Comparison of ENCODE assay signal across 22 cellular contexts in genomic region chr21:45433301-45433700, GRCh38. TPM values are rescaled to one million over a fixed set of nuclear protein-coding genes. Genes with fewer than 3 reads are reported as not detected.
A peak's percentile ranks its signal among the peaks of the same experiment; 100 is the strongest.
DNase-seq lines count a peak whose midpoint lies in the region; ATAC-seq, FAIRE-seq and TF ChIP-seq lines count a peak whose summit lies in the region.
"Had no signal": no experiment of that assay in that cellular context is flagged by ENCODE, and none has a peak within 500 bp of the region (broad histone marks: within the 10 kb centered on the region; RNA-seq: fewer than 3 reads in every experiment).

No MANE protein-coding gene starts in this region.

- H3K36me3 ChIP-seq in HepG2 (replicated peaks in 1 of 2; ENCODE audit: control insufficient read depth in 1 of 2, insufficient read depth in 2 of 2, low read length in 2 of 2) (peaks cover 6 to 9% of the 10 kb centered on the region in 2 experiments; a peak in 3 of 5 replicates), right lobe of liver (no peaks in the 10 kb centered on the region), endothelial cell of umbilical vein (ENCODE audit: control insufficient read depth in 2 of 2, extremely low read depth in 1 of 2, insufficient read depth in 2 of 2, low read length in 2 of 2) (no peaks in the 10 kb centered on the region), trophoblast cell (ENCODE audit: control insufficient read depth in 1 of 2, insufficient read depth in 2 of 2, low read length in 2 of 2) (peaks cover 12 to 17% of the 10 kb centered on the region in 2 experiments), stomach (no peaks in the 10 kb centered on the region)
- H3K36me3 ChIP-seq: WERI-Rb-1 had no signal

- intact Hi-C loops in HepG2 (cut with micrococcal nuclease; ENCODE audit: unreplicated experiment) = loop anchor here (2.0 kb wide), 1 partner anchor 26 kb away; no protein-coding TSS in a partner anchor
- intact Hi-C loops in right lobe of liver (cut with DNase I) = no loop called here
- intact Hi-C loops in endothelial cell of umbilical vein (cut with micrococcal nuclease) = loop anchor here (5.0 kb wide), 1 partner anchor 36 kb away; no protein-coding TSS in a partner anchor
- intact Hi-C loops in activated CD4-positive, alpha-beta T cell treated with anti-CD3 and anti-CD28 coated beads for 36 hours (cut with DNase I, micrococcal nuclease) = no loop called here
- intact Hi-C loops in stomach (cut with DNase I; ENCODE audit: low total_unique reads) = no loop called here

- peaks cover 72% of the 10 kb centered on the region for H3K4me1 ChIP-seq in HepG2 (ENCODE audit: insufficient read depth, low read length)
- peaks cover 0 to under 1% (median 0%) of the 10 kb centered on the region in 4 donors for H3K4me1 ChIP-seq in right lobe of liver
- peaks cover 18% of the 10 kb centered on the region for H3K4me1 ChIP-seq in endothelial cell of umbilical vein (ENCODE audit: control insufficient read depth, extremely low read depth, insufficient read depth, low read length)
- peaks cover 31 to 37% of the 10 kb centered on the region in 2 experiments for H3K4me1 ChIP-seq in trophoblast cell (ENCODE audit: control insufficient read depth in 1 of 2, insufficient read depth in 2 of 2, low read length in 2 of 2)
- peaks cover 9 to 23% (median 16%) of the 10 kb centered on the region in 4 donors for H3K4me1 ChIP-seq in stomach

- H3K14ac ChIP-seq in trophoblast cell (ENCODE audit: low read length) = no peak overlapping the region

- no peak for TF ChIP-seq EP300 in HepG2 (IDR thresholded peaks at IDR 0.05; ENCODE audit: low read depth in 2 of 2, low read length in 2 of 2)
- no peak for TF ChIP-seq EP300 in HepG2 (CRISPR knock-in tag; IDR thresholded peaks at IDR 0.05; ENCODE audit: borderline replicate concordance)
- no peak for TF ChIP-seq EP300 in stomach (IDR thresholded peaks at IDR 0.05)

- H2BK5ac ChIP-seq in trophoblast cell (ENCODE audit: low read depth, low read length, poor library complexity) = no peak overlapping the region

- H3K27ac Mint-ChIP-seq in activated CD4-positive, alpha-beta T cell treated with anti-CD3 and anti-CD28 coated beads for 36 hours = no peak overlapping the region
- H3K27ac Mint-ChIP-seq: activated CD4-positive, alpha-beta memory T cell treated with anti-CD3 and anti-CD28 coated beads, Interleukin-2, amount 10 ng/mL, durations not matched to agents 7 days and 5 days; activated naive CD4-positive, alpha-beta T cell treated with anti-CD3 and anti-CD28 coated beads, Interleukin-2, amount 50 U/mL, for 72 hours; CD8-positive, alpha-beta T cell; T-helper 1 cell treated with Interleukin-12 subunit alpha and Interleukin-12 subunit beta and Interleukin-4 antibody, amounts not matched to agents 30 μg/mL and 1 μg/mL, for 36 hours had no signal

- POLR2A ChIA-PET in HepG2 (lab: Yijun Ruan, JAX) = interaction anchor here (0.6 to 1.2 kb wide), 4 partner anchors 10 to 124 kb away, joined by 3 to 5 read pairs (median 4); no protein-coding TSS in a partner anchor
- POLR2A ChIA-PET in endothelial cell of umbilical vein (lab: Charles Lee) = no interaction called here
- POLR2A ChIA-PET in activated CD4-positive, alpha-beta T cell treated with anti-CD3 and anti-CD28 coated beads for 36 hours (lab: Charles Lee) = no interaction called here

- ATAC-seq in HepG2 (no peak), right lobe of liver (no peak)
- no peak for ATAC-seq in activated CD4-positive, alpha-beta T cell treated with anti-CD3 and anti-CD28 coated beads for 36 hours
- ATAC-seq: activated naive CD4-positive, alpha-beta T cell treated with anti-CD3 and anti-CD28 coated beads, Interleukin-2, amount 50 U/mL, for 72 hours; activated T-cell treated with anti-CD3 and anti-CD28 coated beads, Interleukin-2, amount 50 U/mL, for 4 hours; CD8-positive, alpha-beta T cell had no signal

- in situ Hi-C loops in HepG2 (cut with HindIII; ENCODE audit: extremely low pct_ligation_motif_present, low pct_unique_long_range_greater_than_20kb) = no loop called here

- peak overlapping the region; percentile 34 for H3K27ac ChIP-seq in HepG2 (ENCODE audit: extremely low read length, insufficient read depth, low read length)
- H3K27ac ChIP-seq in right lobe of liver = no peak overlapping the region
- H3K27ac ChIP-seq in endothelial cell of umbilical vein (ENCODE audit: insufficient read depth, low read depth, low read length) = peak overlapping the region; percentile 53
- H3K27ac ChIP-seq in trophoblast cell (ENCODE audit: low read depth, low read length) = no peak overlapping the region
- H3K27ac ChIP-seq in stomach = peak overlapping the region in 2 of 5 donors; percentile 26 to 70
- H3K27ac ChIP-seq: WERI-Rb-1 had no signal

- H3K9me3 ChIP-seq in HepG2 (ENCODE audit: low read length) (no peaks in the 10 kb centered on the region), right lobe of liver (no peaks in the 10 kb centered on the region), endothelial cell of umbilical vein (replicated peaks; ENCODE audit: control insufficient read depth, insufficient read depth, low read length) (no peaks in the 10 kb centered on the region), trophoblast cell (ENCODE audit: insufficient read depth, low read depth, low read length) (peaks cover 2% of the 10 kb centered on the region), stomach (no peaks in the 10 kb centered on the region)

- H3K9ac ChIP-seq in HepG2 (ENCODE audit: insufficient read depth, low read depth, low read length) (no peak overlapping the region; the same call in 1 of the 2 replicates), endothelial cell of umbilical vein (replicated peaks; ENCODE audit: extremely low read depth, insufficient read depth, low read length) (no peak overlapping the region), trophoblast cell (ENCODE audit: low read length) (no peak overlapping the region)

- H3K4me3 ChIP-seq in HepG2 (replicated peaks in 1 of 3; ENCODE audit: insufficient read depth in 1 of 3, low read depth in 2 of 3, low read length in 3 of 3) = no peak overlapping the region
- no peak overlapping the region for H3K4me3 ChIP-seq in right lobe of liver
- H3K4me3 ChIP-seq in endothelial cell of umbilical vein (replicated peaks in 1 of 3; ENCODE audit: insufficient read depth in 1 of 3, low read depth in 1 of 3, low read length in 3 of 3) = no peak overlapping the region
- no peak overlapping the region for H3K4me3 ChIP-seq in trophoblast cell (ENCODE audit: low read depth, low read length)
- no peak overlapping the region for H3K4me3 ChIP-seq in stomach

- H4K20me1 ChIP-seq in HepG2 (ENCODE audit: insufficient read depth, low read length) = peaks cover 21% of the 10 kb centered on the region; the same call in 1 of the 2 replicates
- H4K20me1 ChIP-seq in endothelial cell of umbilical vein (replicated peaks; ENCODE audit: control insufficient read depth, extremely low read depth, insufficient read depth, low read length) = no peaks in the 10 kb centered on the region

- H3K36me3 Mint-ChIP-seq in activated CD4-positive, alpha-beta T cell treated with anti-CD3 and anti-CD28 coated beads for 36 hours (ENCODE audit: low read depth) = no peaks in the 10 kb centered on the region
- H3K36me3 Mint-ChIP-seq: activated naive CD4-positive, alpha-beta T cell treated with anti-CD3 and anti-CD28 coated beads, Interleukin-2, amount 50 U/mL, for 72 hours; CD8-positive, alpha-beta T cell had no signal

- WGBS in HepG2 (ENCODE audit: low lambda C conversion rate) = 78% methylated on average over 6 of the region's 8 CpGs
- 71% methylated on average over 3 of the region's 8 CpGs for WGBS in right lobe of liver (ENCODE audit: insufficient coverage, low coverage, low lambda C conversion rate, missing lambda C conversion rate)
- no CpG with 5 or more reads among the region's 8 CpGs for WGBS in trophoblast cell (ENCODE audit: extremely low coverage, insufficient coverage, insufficient read length)
- 67 to 82% (median 81%) methylated on average over 3 to 8 of the region's 8 CpGs for WGBS in stomach, 5 donors

- H3K9me1 ChIP-seq in endothelial cell of umbilical vein (replicated peaks; ENCODE audit: control insufficient read depth, extremely low read depth, insufficient read depth, low read length) = no peaks in the 10 kb centered on the region

- CTCF ChIA-PET in HepG2 (lab: Yijun Ruan, JAX; ENCODE audit: low intra/inter-chr PET ratio, low total read pairs) = no interaction called here
- CTCF ChIA-PET in endothelial cell of umbilical vein (lab: Charles Lee) = interaction anchor here (1.2 to 1.5 kb wide), 2 partner anchors 27 to 124 kb away, joined by 3 to 4 read pairs; no protein-coding TSS in a partner anchor
- CTCF ChIA-PET in activated CD4-positive, alpha-beta T cell treated with anti-CD3 and anti-CD28 coated beads for 36 hours (lab: Charles Lee) = no interaction called here

- no peak for TF ChIP-seq RAD21 in HepG2 (CRISPR knock-in tag; IDR thresholded peaks at IDR 0.05)

- H3K27me3 Mint-ChIP-seq in activated CD4-positive, alpha-beta T cell treated with anti-CD3 and anti-CD28 coated beads for 36 hours = no peaks in the 10 kb centered on the region
- H3K27me3 Mint-ChIP-seq: activated CD4-positive, alpha-beta memory T cell treated with anti-CD3 and anti-CD28 coated beads, Interleukin-2, amount 10 ng/mL, durations not matched to agents 7 days and 5 days had no signal

- H3K27me3 ChIP-seq in HepG2 (ENCODE audit: control insufficient read depth in 1 of 2, insufficient read depth in 2 of 2, low read length in 2 of 2) = no peaks in the 10 kb centered on the region
- no peaks in the 10 kb centered on the region for H3K27me3 ChIP-seq in right lobe of liver
- H3K27me3 ChIP-seq in endothelial cell of umbilical vein (ENCODE audit: control insufficient read depth in 2 of 2, insufficient read depth in 2 of 2, low read length in 2 of 2) = no peaks in the 10 kb centered on the region
- no peaks in the 10 kb centered on the region for H3K27me3 ChIP-seq in trophoblast cell (ENCODE audit: insufficient read depth, low read length)
- H3K27me3 ChIP-seq in stomach = peaks cover 0 to 52% (median 0%) of the 10 kb centered on the region in 3 donors

- TF ChIP-seq POLR2A in HepG2 (IDR thresholded peaks at IDR 0.05; ENCODE audit: insufficient read depth in 1 of 2, low read depth in 2 of 2, low read length in 2 of 2) (no peak), right lobe of liver (IDR thresholded peaks at IDR 0.05) (no peak), endothelial cell of umbilical vein (IDR thresholded peaks at IDR 0.05; ENCODE audit: low read depth, low read length) (no peak), stomach (IDR thresholded peaks at IDR 0.05) (no peak)

- no peak overlapping the region for H2AFZ ChIP-seq in HepG2 (ENCODE audit: low read length)
- no peak overlapping the region for H2AFZ ChIP-seq in endothelial cell of umbilical vein (ENCODE audit: low read depth, low read length)
- H2AFZ ChIP-seq in trophoblast cell (ENCODE audit: insufficient read depth, low read length, poor library complexity) = no peak overlapping the region

- no peak overlapping the region for H2BK12ac ChIP-seq in trophoblast cell (ENCODE audit: low read length)

- H3K4me3 Mint-ChIP-seq in activated CD4-positive, alpha-beta T cell treated with anti-CD3 and anti-CD28 coated beads for 36 hours = no peak overlapping the region
- H3K4me3 Mint-ChIP-seq: activated CD4-positive, alpha-beta memory T cell treated with anti-CD3 and anti-CD28 coated beads, Interleukin-2, amount 10 ng/mL, durations not matched to agents 7 days and 5 days; activated T-cell treated with anti-CD3 and anti-CD28 coated beads, Interleukin-2, amount 50 U/mL, for 4 hours; CD8-positive, alpha-beta T cell; T-helper 1 cell treated with Interleukin-12 subunit alpha and Interleukin-12 subunit beta and Interleukin-4 antibody, amounts not matched to agents 30 μg/mL and 1 μg/mL, for 36 hours had no signal

- H2AK5ac ChIP-seq in trophoblast cell (ENCODE audit: low read length) = no peak overlapping the region

- dilution Hi-C loops in endothelial cell of umbilical vein (cut with MboI; ENCODE audit: extremely low pct_ligation_motif_present, low sequenced_read_pairs) = no loop called here

- H3K9me3 Mint-ChIP-seq in activated CD4-positive, alpha-beta T cell treated with anti-CD3 and anti-CD28 coated beads for 36 hours (ENCODE audit: low read depth) = no peaks in the 10 kb centered on the region
- H3K9me3 Mint-ChIP-seq: activated CD4-positive, alpha-beta memory T cell treated with anti-CD3 and anti-CD28 coated beads, Interleukin-2, amount 10 ng/mL, durations not matched to agents 7 days and 5 days; activated naive CD4-positive, alpha-beta T cell treated with anti-CD3 and anti-CD28 coated beads, Interleukin-2, amount 50 U/mL, for 72 hours; activated T-cell treated with anti-CD3 and anti-CD28 coated beads, Interleukin-2, amount 50 U/mL, for 4 hours; CD8-positive, alpha-beta T cell; T-helper 1 cell treated with Interleukin-12 subunit alpha and Interleukin-12 subunit beta and Interleukin-4 antibody, amounts not matched to agents 30 μg/mL and 1 μg/mL, for 36 hours had no signal

- no peak overlapping the region for H4K12ac ChIP-seq in trophoblast cell (ENCODE audit: low read depth, low read length)

- H4K8ac ChIP-seq in trophoblast cell (ENCODE audit: low read depth, low read length) = no peak overlapping the region

- no peak for TF ChIP-seq CTCF in HepG2 (CRISPR knock-in tag; IDR thresholded peaks at IDR 0.05)
- TF ChIP-seq CTCF in right lobe of liver (IDR thresholded peaks at IDR 0.05) = no peak
- no peak for TF ChIP-seq CTCF in endothelial cell of umbilical vein (IDR thresholded peaks at IDR 0.05; ENCODE audit: extremely low read depth in 1 of 2, insufficient read depth in 1 of 2, low read depth in 1 of 2, low read length in 2 of 2)
- TF ChIP-seq CTCF in stomach (IDR thresholded peaks at IDR 0.05) = no peak

- no peak overlapping the region for H3K18ac ChIP-seq in trophoblast cell (ENCODE audit: low read length)

- FAIRE-seq in HepG2 (lab: Jason Lieb, UNC) (no peak), endothelial cell of umbilical vein (lab: Jason Lieb, UNC) (no peak)

- no peak overlapping the region for H4K91ac ChIP-seq in trophoblast cell (ENCODE audit: low read depth, low read length)

- H3K4me2 ChIP-seq in HepG2 (ENCODE audit: low read depth, low read length) (peak overlapping the region; percentile 51), endothelial cell of umbilical vein (ENCODE audit: insufficient read depth, low read length) (no peak overlapping the region), trophoblast cell (ENCODE audit: low read length) (no peak overlapping the region)

- BruUV-seq in HepG2 (replicated peaks; lab: Mats Ljungman, UMichigan) (no TSS peak), endothelial cell of umbilical vein (replicated peaks; lab: Mats Ljungman, UMichigan) (no TSS peak)

- H3K4ac ChIP-seq in trophoblast cell (ENCODE audit: low read depth, low read length) = peak overlapping the region; percentile 37

- H3K23ac ChIP-seq in trophoblast cell (ENCODE audit: low read length) = no peak overlapping the region

- peaks cover 32% of the 10 kb centered on the region for H3K79me1 ChIP-seq in trophoblast cell (ENCODE audit: low read length)

- no peak overlapping the region for H2BK120ac ChIP-seq in trophoblast cell (ENCODE audit: insufficient read depth, low read length, poor library complexity)

- no peak for DNase-seq in HepG2 (ENCODE audit: low spot score)
- DNase-seq in right lobe of liver = no peak
- DNase-seq in endothelial cell of umbilical vein (ENCODE audit: low read depth, low spot score) = no peak
- DNase-seq in trophoblast cell = no peak
- DNase-seq in NCI-H748 treated with DMSO at 0.1 percent for 48 hours (lab: John Stamatoyannopoulos, UW) = no peak
- no peak for DNase-seq in activated CD4-positive, alpha-beta T cell treated with anti-CD3 and anti-CD28 coated beads for 36 hours
- DNase-seq in stomach = no peak
- DNase-seq in AG08395 (ENCODE audit: low spot score) = no peak
- DNase-seq: activated CD4-positive, alpha-beta memory T cell treated with anti-CD3 and anti-CD28 coated beads, Interleukin-2, amount 10 ng/mL, durations not matched to agents 7 days and 5 days; activated T-cell treated with anti-CD3 and anti-CD28 coated beads, Interleukin-2, amount 50 U/mL, for 4 hours; CD8-positive, alpha-beta T cell; DMS79; effector CD4-positive, alpha-beta T cell; islet precursor cell; Karpas-422; NCI-H1092 treated with DMSO at 0.1 percent for 48 hours; NCI-H524 treated with DMSO at 0.1 percent for 48 hours; SHP77 treated with DMSO at 0.1 percent for 48 hours; stimulated activated CD4-positive, alpha-beta T cell treated with anti-CD3 and anti-CD28 coated beads, Interleukin-4, amount 100 ng/mL, for 1 hour; WERI-Rb-1 had no signal

- peaks cover 59% of the 10 kb centered on the region for H3K79me2 ChIP-seq in HepG2 (ENCODE audit: insufficient read depth, low read length)
- peaks cover 79% of the 10 kb centered on the region for H3K79me2 ChIP-seq in endothelial cell of umbilical vein (ENCODE audit: control insufficient read depth, insufficient read depth, low read length)
- H3K79me2 ChIP-seq in trophoblast cell (ENCODE audit: control insufficient read depth, insufficient read depth, low read length, poor library complexity) = peaks cover 18% of the 10 kb centered on the region

- H3K4me1 Mint-ChIP-seq in activated CD4-positive, alpha-beta T cell treated with anti-CD3 and anti-CD28 coated beads for 36 hours = peaks cover 4% of the 10 kb centered on the region

RNA-seq across cellular contexts. Expression of gene COL18A1, which starts 28.3 kb away (rescaled TPM):
- 21.2 and 102 TPM in 2 replicates for total RNA-seq in HepG2 (2016; rRNA removed; fragmentation: Illumina TruSeq; extraction: Trizol)
- total RNA-seq in HepG2 (2016; cell fraction: cytosol; rRNA removed; fragmentation: Illumina TruSeq; extraction: Trizol; ENCODE audit: low read depth) = 5.5 and 5.6 TPM in 2 replicates
- 18.4 and 106 TPM in 2 replicates for total RNA-seq in HepG2 (2016; cell fraction: insoluble cytoplasmic fraction; rRNA removed; fragmentation: Illumina TruSeq; extraction: Trizol)
- 10.8 and 11.6 TPM in 2 replicates for total RNA-seq in HepG2 (2016; cell fraction: membrane; rRNA removed; fragmentation: Illumina TruSeq; extraction: Trizol)
- total RNA-seq in HepG2 (2016; cell fraction: nucleus; rRNA removed; fragmentation: Illumina TruSeq; extraction: Trizol) = 122 and 150 TPM in 2 replicates
- polyA plus RNA-seq in HepG2 (2011; rRNA removed) = 79.0 and 128 TPM in 2 replicates
- polyA plus RNA-seq in HepG2 (2011; cell fraction: cytosol; rRNA removed) = 51.6 and 89.8 TPM in 2 replicates
- 1,622 and 2,194 TPM in 2 replicates for polyA plus RNA-seq in HepG2 (2011; cell fraction: nucleus; rRNA removed)
- polyA plus RNA-seq in HepG2 (2012) = 59.0 and 129 TPM in 2 replicates
- 4.3 and 4.4 TPM in 2 replicates for polyA plus RNA-seq in HepG2 (2016; cell fraction: cytosol; fragmentation: Illumina TruSeq; extraction: Trizol; ENCODE audit: low read depth)
- polyA plus RNA-seq in HepG2 (2016; cell fraction: insoluble cytoplasmic fraction; fragmentation: Illumina TruSeq; extraction: Trizol; ENCODE audit: low read depth) = 20.7 and 26.9 TPM in 2 replicates
- 5.0 and 6.2 TPM in 2 replicates for polyA plus RNA-seq in HepG2 (2016; cell fraction: membrane; fragmentation: Illumina TruSeq; extraction: Trizol; ENCODE audit: low read depth)
- 308 and 331 TPM in 2 replicates for polyA plus RNA-seq in HepG2 (2016; cell fraction: nucleus; fragmentation: Illumina TruSeq; extraction: Trizol; ENCODE audit: insufficient read depth, low read depth)
- 0.09 and 44.3 TPM in 2 replicates for polyA minus RNA-seq in HepG2 (2011; rRNA and poly(A)+ RNA removed; ENCODE audit: low replicate concordance)
- polyA minus RNA-seq in HepG2 (2011; cell fraction: cytosol; rRNA and poly(A)+ RNA removed) = 36.9 and 37.7 TPM in 2 replicates
- 46.7 and 51.1 TPM in 2 replicates for polyA minus RNA-seq in HepG2 (2011; cell fraction: nucleus; rRNA and poly(A)+ RNA removed)
- total RNA-seq in right lobe of liver = 100 to 1,000 TPM; 261 to 487 (median 297) TPM
- 252 and 274 TPM in 2 replicates for total RNA-seq in endothelial cell of umbilical vein
- polyA plus RNA-seq in endothelial cell of umbilical vein = 198 and 296 TPM in 2 replicates
- 141 and 210 TPM in 2 replicates for polyA plus RNA-seq in endothelial cell of umbilical vein (2011; cell fraction: cytosol; rRNA removed)
- 261 and 289 TPM in 2 replicates for polyA plus RNA-seq in endothelial cell of umbilical vein (2011; cell fraction: nucleus; rRNA removed)
- polyA plus RNA-seq in endothelial cell of umbilical vein (2012) = 99.3 and 197 TPM in 2 replicates
- polyA minus RNA-seq in endothelial cell of umbilical vein = 51.4 and 59.0 TPM in 2 replicates
- polyA minus RNA-seq in endothelial cell of umbilical vein (2011; cell fraction: cytosol; rRNA and poly(A)+ RNA removed) = not detected
- 37.0 and 65.1 TPM in 2 replicates for polyA minus RNA-seq in endothelial cell of umbilical vein (2011; cell fraction: nucleus; rRNA and poly(A)+ RNA removed)
- polyA plus RNA-seq in trophoblast cell (2013) = 174 and 188 TPM in 2 replicates
- 1 to 10 TPM; 8.0 to 8.8 TPM for total RNA-seq in activated CD4-positive, alpha-beta T cell treated with anti-CD3 and anti-CD28 coated beads for 36 hours
- total RNA-seq in stomach = 100 to 1,000 TPM in 1 of 5 donors, 10 to 100 TPM in 4; 19.8 to 212 (median 34.9) TPM
- polyA plus RNA-seq in stomach = 10 to 100 TPM; 20.0 to 34.3 (median 20.7) TPM

Comparison
In these comparisons a context has a peak if more than half of its experiments do, and no peak if none do; other contexts are left out.
1. H3K27ac ChIP-seq: peak in HepG2 (single experiment) and endothelial cell of umbilical vein (single experiment); none in right lobe of liver (0 of 3) and trophoblast cell (single experiment).
2. intact Hi-C loops: an anchor here in HepG2 (2.0 kb wide) and endothelial cell of umbilical vein (5.0 kb wide); none called in right lobe of liver, activated CD4-positive, alpha-beta T cell treated with anti-CD3 and anti-CD28 coated beads for 36 hours and stomach.